Comparison of ENCODE assay signal across 23 cellular contexts in the genomic region with DNA sequence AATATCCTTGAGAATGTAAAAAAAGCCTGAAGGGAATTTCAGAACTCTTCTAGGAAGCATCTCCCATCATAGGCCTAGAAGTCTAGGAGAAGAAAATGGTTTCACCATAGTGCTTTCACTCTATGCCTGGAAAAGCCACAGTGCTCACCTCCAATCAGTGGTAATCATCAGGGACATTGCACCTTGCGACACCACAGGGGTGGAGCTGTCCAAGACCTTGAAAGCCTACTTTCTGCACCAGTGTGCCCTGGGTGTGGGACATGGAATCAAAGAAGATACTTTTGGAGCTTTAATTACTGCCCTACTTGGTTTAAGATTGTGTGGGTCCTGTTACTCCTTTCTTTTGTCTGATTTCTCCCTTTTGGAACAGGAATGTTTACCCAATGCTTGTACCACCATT.
"Had no signal": no experiment of that assay in that cellular context is flagged by ENCODE, and none has a peak within 500 bp of the region (broad histone marks: within the 10 kb centered on the region; RNA-seq: fewer than 3 reads in every experiment).

No MANE protein-coding gene starts in this region.

- ATAC-seq: K562 had no signal

- H3K36me3 ChIP-seq: SJSA1 had no signal

- H3K27me3 ChIP-seq: SJSA1 had no signal

- DNase-seq: IMR-90, NCI-H1048, NCI-H1105, NCI-H1417, NCI-H146, NCI-H1694 treated with DMSO at 0.1 percent for 48 hours, NCI-H1930, NCI-H2081, NCI-H2107, NCI-H2227 treated with DMSO at 0.1 percent for 48 hours, NCI-H524, NCI-H69, NCI-H774, Right ventricle myocardium superior, RPMI8226, SIG-M5 had no signal

- H3K4me3 ChIP-seq: K562, SJSA1, SK-N-MC had no signal

- H3K9me3 ChIP-seq: SJSA1 had no signal

- H3K4me1 ChIP-seq: SJSA1 had no signal

- H3K27ac ChIP-seq: HL-60, KMS-11, SJSA1, SK-N-MC had no signal

- FAIRE-seq: HTR-8/SVneo, K562, RCC 7860 had no signal
